In genomic region chr5:112960861-112961504, GRCh38 we compare ENCODE assay signal across 3 cellular contexts.
TF ChIP-seq lines count a peak whose summit lies in the region.

No MANE protein-coding gene starts in this region.

TF ChIP-seq in SK-N-SH, 30 proteins besides CTCF, POLR2A, EP300 and RAD21:
- TF ChIP-seq TAF1 (IDR thresholded peaks at IDR 0.05; ENCODE audit: borderline replicate concordance, low read depth, low read length), result no peak
- TF ChIP-seq, protein P1, sequence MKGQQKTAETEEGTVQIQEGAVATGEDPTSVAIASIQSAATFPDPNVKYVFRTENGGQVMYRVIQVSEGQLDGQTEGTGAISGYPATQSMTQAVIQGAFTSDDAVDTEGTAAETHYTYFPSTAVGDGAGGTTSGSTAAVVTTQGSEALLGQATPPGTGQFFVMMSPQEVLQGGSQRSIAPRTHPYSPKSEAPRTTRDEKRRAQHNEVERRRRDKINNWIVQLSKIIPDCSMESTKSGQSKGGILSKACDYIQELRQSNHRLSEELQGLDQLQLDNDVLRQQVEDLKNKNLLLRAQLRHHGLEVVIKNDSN (IDR thresholded peaks at IDR 0.05; ENCODE audit: borderline replicate concordance, low read depth), result no peak
- TF ChIP-seq MXI1 (IDR thresholded peaks at IDR 0.05; ENCODE audit: low read depth, low read length), result no peak
- no peak for TF ChIP-seq FOXJ3 (CRISPR knock-in tag; IDR thresholded peaks at IDR 0.05)
- no peak for TF ChIP-seq POLR2AphosphoS5 (IDR thresholded peaks at IDR 0.05; ENCODE audit: low read depth, low read length)
- no peak for TF ChIP-seq RFX5 (IDR thresholded peaks at IDR 0.05; ENCODE audit: low read length)
- TF ChIP-seq MEF2A (IDR thresholded peaks at IDR 0.05; ENCODE audit: borderline replicate concordance, low read depth), result no peak
- TF ChIP-seq NFIC (IDR thresholded peaks at IDR 0.05; ENCODE audit: borderline replicate concordance), result no peak
- TF ChIP-seq, protein P2, sequence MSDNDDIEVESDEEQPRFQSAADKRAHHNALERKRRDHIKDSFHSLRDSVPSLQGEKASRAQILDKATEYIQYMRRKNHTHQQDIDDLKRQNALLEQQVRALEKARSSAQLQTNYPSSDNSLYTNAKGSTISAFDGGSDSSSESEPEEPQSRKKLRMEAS (IDR thresholded peaks at IDR 0.05; ENCODE audit: low read depth), result no peak
- no peak for TF ChIP-seq RCOR1 (IDR thresholded peaks at IDR 0.05; ENCODE audit: low read length)
- TF ChIP-seq RXRA (IDR thresholded peaks at IDR 0.05; ENCODE audit: borderline replicate concordance, low read depth), result no peak
- TF ChIP-seq FOSL2 (IDR thresholded peaks at IDR 0.05; ENCODE audit: borderline replicate concordance, low read depth), result no peak
- no peak for TF ChIP-seq YY1 (IDR thresholded peaks at IDR 0.05; ENCODE audit: low read depth)
- TF ChIP-seq EZH2phosphoT487 (IDR thresholded peaks at IDR 0.05; ENCODE audit: borderline replicate concordance, low read depth), result no peak
- TF ChIP-seq PBX3 (IDR thresholded peaks at IDR 0.05), result no peak
- TF ChIP-seq, protein P3, sequence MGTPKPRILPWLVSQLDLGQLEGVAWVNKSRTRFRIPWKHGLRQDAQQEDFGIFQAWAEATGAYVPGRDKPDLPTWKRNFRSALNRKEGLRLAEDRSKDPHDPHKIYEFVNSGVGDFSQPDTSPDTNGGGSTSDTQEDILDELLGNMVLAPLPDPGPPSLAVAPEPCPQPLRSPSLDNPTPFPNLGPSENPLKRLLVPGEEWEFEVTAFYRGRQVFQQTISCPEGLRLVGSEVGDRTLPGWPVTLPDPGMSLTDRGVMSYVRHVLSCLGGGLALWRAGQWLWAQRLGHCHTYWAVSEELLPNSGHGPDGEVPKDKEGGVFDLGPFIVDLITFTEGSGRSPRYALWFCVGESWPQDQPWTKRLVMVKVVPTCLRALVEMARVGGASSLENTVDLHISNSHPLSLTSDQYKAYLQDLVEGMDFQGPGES (IDR thresholded peaks at IDR 0.05; ENCODE audit: low read depth, low read length), result no peak
- TF ChIP-seq TCF12 (IDR thresholded peaks at IDR 0.05), result no peak

TF ChIP-seq in SK-N-SH treated with all-trans-retinoic acid at 6 μM for 48 hours, 23 proteins besides CTCF, POLR2A, EP300 and RAD21:
- TF ChIP-seq OSR1 (CRISPR knock-in tag; IDR thresholded peaks at IDR 0.05), result no peak
- TF ChIP-seq PPARA (CRISPR knock-in tag; IDR thresholded peaks at IDR 0.05; ENCODE audit: borderline replicate concordance), result no peak
- TF ChIP-seq GLIS3 (CRISPR knock-in tag; IDR thresholded peaks at IDR 0.05), result no peak
- no peak for TF ChIP-seq ESRRG (CRISPR knock-in tag; IDR thresholded peaks at IDR 0.05)
- no peak for TF ChIP-seq ZC3H10 (CRISPR knock-in tag; IDR thresholded peaks at IDR 0.05)
- no peak for TF ChIP-seq RARB (CRISPR knock-in tag; IDR thresholded peaks at IDR 0.05)
- no peak for TF ChIP-seq TSHZ2 (CRISPR knock-in tag; IDR thresholded peaks at IDR 0.05)
- no peak for TF ChIP-seq ZNF8 (CRISPR knock-in tag; IDR thresholded peaks at IDR 0.05)
- TF ChIP-seq ZFP3 (CRISPR knock-in tag; IDR thresholded peaks at IDR 0.05), result no peak
- TF ChIP-seq ZNF565 (CRISPR knock-in tag; conservative IDR thresholded peaks at IDR 0.05; ENCODE audit: low read depth), result no peak
- no peak for TF ChIP-seq BACH2 (CRISPR knock-in tag; IDR thresholded peaks at IDR 0.05; ENCODE audit: borderline replicate concordance)
- no peak for TF ChIP-seq SNAI2 (CRISPR knock-in tag; IDR thresholded peaks at IDR 0.05)
- TF ChIP-seq ZFP30 (CRISPR knock-in tag; IDR thresholded peaks at IDR 0.05), result no peak
- TF ChIP-seq, protein P4, sequence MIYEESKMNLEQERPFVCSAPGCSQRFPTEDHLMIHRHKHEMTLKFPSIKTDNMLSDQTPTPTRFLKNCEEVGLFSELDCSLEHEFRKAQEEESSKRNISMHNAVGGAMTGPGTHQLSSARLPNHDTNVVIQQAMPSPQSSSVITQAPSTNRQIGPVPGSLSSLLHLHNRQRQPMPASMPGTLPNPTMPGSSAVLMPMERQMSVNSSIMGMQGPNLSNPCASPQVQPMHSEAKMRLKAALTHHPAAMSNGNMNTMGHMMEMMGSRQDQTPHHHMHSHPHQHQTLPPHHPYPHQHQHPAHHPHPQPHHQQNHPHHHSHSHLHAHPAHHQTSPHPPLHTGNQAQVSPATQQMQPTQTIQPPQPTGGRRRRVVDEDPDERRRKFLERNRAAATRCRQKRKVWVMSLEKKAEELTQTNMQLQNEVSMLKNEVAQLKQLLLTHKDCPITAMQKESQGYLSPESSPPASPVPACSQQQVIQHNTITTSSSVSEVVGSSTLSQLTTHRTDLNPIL (CRISPR knock-in tag; IDR thresholded peaks at IDR 0.05; ENCODE audit: low read depth), result no peak
TF ChIP-seq in SK-N-SH treated with all-trans-retinoic acid at 6 μM for 48 hours: peak in this region for 0.

TF ChIP-seq in K562, 482 proteins besides CTCF, POLR2A, EP300 and RAD21 (continues in another document):
- TF ChIP-seq, protein P5, sequence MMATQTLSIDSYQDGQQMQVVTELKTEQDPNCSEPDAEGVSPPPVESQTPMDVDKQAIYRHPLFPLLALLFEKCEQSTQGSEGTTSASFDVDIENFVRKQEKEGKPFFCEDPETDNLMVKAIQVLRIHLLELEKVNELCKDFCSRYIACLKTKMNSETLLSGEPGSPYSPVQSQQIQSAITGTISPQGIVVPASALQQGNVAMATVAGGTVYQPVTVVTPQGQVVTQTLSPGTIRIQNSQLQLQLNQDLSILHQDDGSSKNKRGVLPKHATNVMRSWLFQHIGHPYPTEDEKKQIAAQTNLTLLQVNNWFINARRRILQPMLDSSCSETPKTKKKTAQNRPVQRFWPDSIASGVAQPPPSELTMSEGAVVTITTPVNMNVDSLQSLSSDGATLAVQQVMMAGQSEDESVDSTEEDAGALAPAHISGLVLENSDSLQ (IDR thresholded peaks at IDR 0.05), result no peak
- no peak for TF ChIP-seq MCM2 (IDR thresholded peaks at IDR 0.05; ENCODE audit: low read depth)
- no peak for TF ChIP-seq HSF4 (CRISPR knock-in tag; IDR thresholded peaks at IDR 0.05; ENCODE audit: borderline replicate concordance)
- no peak for TF ChIP-seq PTTG1 (tag; IDR thresholded peaks at IDR 0.05; ENCODE audit: low read depth)
- TF ChIP-seq SP1 (CRISPR knock-in tag; IDR thresholded peaks at IDR 0.05), result no peak
- no peak for TF ChIP-seq NR0B1 (IDR thresholded peaks at IDR 0.05; ENCODE audit: partially characterized antibody)
- TF ChIP-seq E2F5 (CRISPR knock-in tag; IDR thresholded peaks at IDR 0.05), result no peak
- TF ChIP-seq, protein P6, sequence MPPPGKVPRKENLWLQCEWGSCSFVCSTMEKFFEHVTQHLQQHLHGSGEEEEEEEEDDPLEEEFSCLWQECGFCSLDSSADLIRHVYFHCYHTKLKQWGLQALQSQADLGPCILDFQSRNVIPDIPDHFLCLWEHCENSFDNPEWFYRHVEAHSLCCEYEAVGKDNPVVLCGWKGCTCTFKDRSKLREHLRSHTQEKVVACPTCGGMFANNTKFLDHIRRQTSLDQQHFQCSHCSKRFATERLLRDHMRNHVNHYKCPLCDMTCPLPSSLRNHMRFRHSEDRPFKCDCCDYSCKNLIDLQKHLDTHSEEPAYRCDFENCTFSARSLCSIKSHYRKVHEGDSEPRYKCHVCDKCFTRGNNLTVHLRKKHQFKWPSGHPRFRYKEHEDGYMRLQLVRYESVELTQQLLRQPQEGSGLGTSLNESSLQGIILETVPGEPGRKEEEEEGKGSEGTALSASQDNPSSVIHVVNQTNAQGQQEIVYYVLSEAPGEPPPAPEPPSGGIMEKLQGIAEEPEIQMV (tag; conservative IDR thresholded peaks at IDR 0.05; ENCODE audit: low read depth), result no peak
- TF ChIP-seq, protein P7, sequence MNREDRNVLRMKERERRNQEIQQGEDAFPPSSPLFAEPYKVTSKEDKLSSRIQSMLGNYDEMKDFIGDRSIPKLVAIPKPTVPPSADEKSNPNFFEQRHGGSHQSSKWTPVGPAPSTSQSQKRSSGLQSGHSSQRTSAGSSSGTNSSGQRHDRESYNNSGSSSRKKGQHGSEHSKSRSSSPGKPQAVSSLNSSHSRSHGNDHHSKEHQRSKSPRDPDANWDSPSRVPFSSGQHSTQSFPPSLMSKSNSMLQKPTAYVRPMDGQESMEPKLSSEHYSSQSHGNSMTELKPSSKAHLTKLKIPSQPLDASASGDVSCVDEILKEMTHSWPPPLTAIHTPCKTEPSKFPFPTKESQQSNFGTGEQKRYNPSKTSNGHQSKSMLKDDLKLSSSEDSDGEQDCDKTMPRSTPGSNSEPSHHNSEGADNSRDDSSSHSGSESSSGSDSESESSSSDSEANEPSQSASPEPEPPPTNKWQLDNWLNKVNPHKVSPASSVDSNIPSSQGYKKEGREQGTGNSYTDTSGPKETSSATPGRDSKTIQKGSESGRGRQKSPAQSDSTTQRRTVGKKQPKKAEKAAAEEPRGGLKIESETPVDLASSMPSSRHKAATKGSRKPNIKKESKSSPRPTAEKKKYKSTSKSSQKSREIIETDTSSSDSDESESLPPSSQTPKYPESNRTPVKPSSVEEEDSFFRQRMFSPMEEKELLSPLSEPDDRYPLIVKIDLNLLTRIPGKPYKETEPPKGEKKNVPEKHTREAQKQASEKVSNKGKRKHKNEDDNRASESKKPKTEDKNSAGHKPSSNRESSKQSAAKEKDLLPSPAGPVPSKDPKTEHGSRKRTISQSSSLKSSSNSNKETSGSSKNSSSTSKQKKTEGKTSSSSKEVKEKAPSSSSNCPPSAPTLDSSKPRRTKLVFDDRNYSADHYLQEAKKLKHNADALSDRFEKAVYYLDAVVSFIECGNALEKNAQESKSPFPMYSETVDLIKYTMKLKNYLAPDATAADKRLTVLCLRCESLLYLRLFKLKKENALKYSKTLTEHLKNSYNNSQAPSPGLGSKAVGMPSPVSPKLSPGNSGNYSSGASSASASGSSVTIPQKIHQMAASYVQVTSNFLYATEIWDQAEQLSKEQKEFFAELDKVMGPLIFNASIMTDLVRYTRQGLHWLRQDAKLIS (CRISPR knock-in tag; IDR thresholded peaks at IDR 0.05), result no peak
- no peak for TF ChIP-seq XRCC4 (IDR thresholded peaks at IDR 0.05; ENCODE audit: extremely low read depth, insufficient read depth, insufficient read length)
- TF ChIP-seq CBX8 (IDR thresholded peaks at IDR 0.05; ENCODE audit: borderline replicate concordance, extremely low read depth, low read depth, low read length, poor library complexity, severe bottlenecking), result no peak
- no peak for TF ChIP-seq ZNF384 (IDR thresholded peaks at IDR 0.05; ENCODE audit: low read depth, low read length)
- TF ChIP-seq ARID4B (CRISPR knock-in tag; IDR thresholded peaks at IDR 0.05), result no peak
- no peak for TF ChIP-seq ZNF311 (CRISPR knock-in tag; IDR thresholded peaks at IDR 0.05)
- TF ChIP-seq ZNF12 (CRISPR knock-in tag; IDR thresholded peaks at IDR 0.05), result no peak
- TF ChIP-seq NFE2L1 (tag; IDR thresholded peaks at IDR 0.05; ENCODE audit: borderline replicate concordance, low read depth), result no peak
- TF ChIP-seq PREB (CRISPR knock-in tag; IDR thresholded peaks at IDR 0.05), result no peak
- TF ChIP-seq ZNF146 (CRISPR knock-in tag; IDR thresholded peaks at IDR 0.05; ENCODE audit: unreplicated experiment), result no peak
